Comparison of ENCODE assay signal across 10 cellular contexts in the genomic region with DNA sequence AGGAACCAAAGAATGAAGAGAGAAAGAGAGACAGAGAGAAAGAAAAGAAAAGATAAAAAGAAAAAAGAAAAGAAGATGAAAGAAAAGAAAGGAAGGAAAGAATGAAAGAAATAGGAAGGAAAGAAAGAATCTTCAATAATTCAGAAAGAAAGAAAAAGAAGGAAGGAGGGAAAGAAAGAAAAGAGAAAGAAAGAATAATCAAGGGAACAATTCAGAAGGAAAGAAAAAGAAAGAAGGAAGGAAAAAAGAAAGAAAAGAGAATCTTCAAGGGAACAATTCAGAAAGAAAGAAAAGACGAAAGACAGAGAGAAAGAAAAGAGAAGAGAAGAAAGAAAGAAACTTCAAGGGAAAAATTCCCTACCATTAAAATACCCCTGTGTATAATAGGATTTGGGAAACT.
"Had no signal": no experiment of that assay in that cellular context is flagged by ENCODE, and none has a peak within 500 bp of the region (broad histone marks: within the 10 kb centered on the region; RNA-seq: fewer than 3 reads in every experiment).

No MANE protein-coding gene starts in this region.

- H3K27ac ChIP-seq: GM23248, HL-60 had no signal

- H3K27ac Mint-ChIP-seq: H9, HFFc6, IgD-negative memory B cell had no signal

- ATAC-seq: HepG2 had no signal

- H3K9me3 Mint-ChIP-seq: H9, HFFc6, IgD-negative memory B cell had no signal

- FAIRE-seq: H1, H54, HepG2 had no signal

- H3K4me3 ChIP-seq: GM23248 had no signal

- H3K4me3 Mint-ChIP-seq: H9, HFFc6, IgD-negative memory B cell had no signal

- DNase-seq: GM23248, H9, HCEC 1CT, HFFc6, KG1 had no signal

- H3K36me3 Mint-ChIP-seq: IgD-negative memory B cell had no signal

- H2AFZ ChIP-seq: GM23248 had no signal

- H3K9ac ChIP-seq: GM23248 had no signal
